In genomic region chr2:172804423-172804822, GRCh38 we compare ENCODE assay signal across 17 cellular contexts.
"Had no signal": no experiment of that assay in that cellular context is flagged by ENCODE, and none has a peak within 500 bp of the region (broad histone marks: within the 10 kb centered on the region; RNA-seq: fewer than 3 reads in every experiment).

No MANE protein-coding gene starts in this region.

- DNase-seq: IMR-90, Karpas-422, KG1, MM.1S, NCI-H1092 treated with DMSO at 0.1 percent for 48 hours, NCI-H1436, NCI-H187, NCI-H2029 treated with DMSO at 0.1 percent for 48 hours, NCI-H226, NCI-H446, NCI-H510A, NCI-H524 treated with DMSO at 0.1 percent for 48 hours, SHP77, T-helper 1 cell, T-helper 17 cell had no signal

- ATAC-seq: HepG2, SK-N-SH treated with all-trans-retinoic acid at 6 μM for 48 hours, T-helper 17 cell had no signal
